In genomic region chr6:37024665-37025337, GRCh38 we compare ENCODE assay signal across 8 cellular contexts. TPM values are rescaled to one million over a fixed set of nuclear protein-coding genes. Genes with fewer than 3 reads are reported as not detected.
DNase-seq lines count a peak whose midpoint lies in the region; ATAC-seq and TF ChIP-seq lines count a peak whose summit lies in the region.

No MANE protein-coding gene starts in this region.

- H3K27ac ChIP-seq in GM23338 (ENCODE audit: low read depth) (no peak overlapping the region), WERI-Rb-1 (no peak overlapping the region)

- H3K36me3 ChIP-seq in GM23338 (ENCODE audit: insufficient read depth): no peaks in the 10 kb centered on the region
- H3K36me3 ChIP-seq in WERI-Rb-1: no peaks in the 10 kb centered on the region

- H3K4me1 Mint-ChIP-seq in GM23338 (peaks cover 24% of the 10 kb centered on the region), T-cell (peaks cover 47 to 59% (median 51%) of the 10 kb centered on the region in 3 donors)
- H3K4me1 Mint-ChIP-seq in central memory CD8-positive, alpha-beta T cell: peaks cover 43% of the 10 kb centered on the region

- no peaks in the 10 kb centered on the region for H3K9me3 ChIP-seq in WERI-Rb-1 (ENCODE audit: severe bottlenecking)

- H3K36me3 Mint-ChIP-seq in GM23338 (ENCODE audit: low read depth) (peaks cover 5% of the 10 kb centered on the region; the same call in 2 of the 3 replicates), T-cell (no peaks in the 10 kb centered on the region)
- peaks cover 7% of the 10 kb centered on the region for H3K36me3 Mint-ChIP-seq in central memory CD8-positive, alpha-beta T cell (ENCODE audit: insufficient read depth)

- H3K4me3 ChIP-seq in GM23338 (no peak overlapping the region), WERI-Rb-1 (ENCODE audit: low read depth, low read length) (no peak overlapping the region)

- H3K27me3 ChIP-seq in GM23338 (ENCODE audit: insufficient read depth) (no peaks in the 10 kb centered on the region), WERI-Rb-1 (ENCODE audit: insufficient read depth, low read depth, severe bottlenecking) (no peaks in the 10 kb centered on the region)

- POLR2A ChIA-PET in T-cell (lab: Charles Lee): interaction anchor here in 1 of 2 donors (0.6 kb wide), 1 partner anchor 164 kb away, joined by 4 read pairs; no protein-coding TSS in a partner anchor

- H3K9me3 Mint-ChIP-seq in GM23338: peaks cover 5% of the 10 kb centered on the region; the same call in 2 of the 3 replicates
- no peaks in the 10 kb centered on the region for H3K9me3 Mint-ChIP-seq in T-cell
- no peaks in the 10 kb centered on the region for H3K9me3 Mint-ChIP-seq in central memory CD8-positive, alpha-beta T cell

- H2AFZ ChIP-seq in GM23338: peak overlapping the region; percentile 84

- peaks cover 16% of the 10 kb centered on the region for H3K27me3 Mint-ChIP-seq in GM23338 (ENCODE audit: insufficient read depth, low read depth, poor library complexity)
- H3K27me3 Mint-ChIP-seq in T-cell: no peaks in the 10 kb centered on the region
- H3K27me3 Mint-ChIP-seq in central memory CD8-positive, alpha-beta T cell: no peaks in the 10 kb centered on the region

- H3K9me2 ChIP-seq in GM23338 (ENCODE audit: insufficient read depth): no peaks in the 10 kb centered on the region

- peak overlapping the region; percentile 6; the same call in 1 of the 2 replicates for H3K27ac Mint-ChIP-seq in GM23338
- peak overlapping the region; percentile 41 to 44 for H3K27ac Mint-ChIP-seq in T-cell
- peak overlapping the region; percentile 55 for H3K27ac Mint-ChIP-seq in central memory CD8-positive, alpha-beta T cell (ENCODE audit: low read depth)

- ATAC-seq in GM23338 (no peak), T-cell (replicated peaks in 1 of 4) (no peak), HG03135 (IDR thresholded peaks at IDR 0.05; ENCODE audit: unreplicated experiment) (no peak), GM21367 (IDR thresholded peaks at IDR 0.05; ENCODE audit: unreplicated experiment) (no peak), GM18498 (IDR thresholded peaks at IDR 0.05; ENCODE audit: unreplicated experiment) (no peak)
- ATAC-seq in central memory CD8-positive, alpha-beta T cell (replicated peaks; ENCODE audit: extremely low read depth, poor library complexity, severe bottlenecking): no peak

- H4K20me1 ChIP-seq in GM23338 (replicated peaks; ENCODE audit: insufficient read depth): no peaks in the 10 kb centered on the region

- TF ChIP-seq CTCF in GM23338 (conservative IDR thresholded peaks at IDR 0.05; ENCODE audit: low read depth in 2 of 2) (no peak), WERI-Rb-1 (IDR thresholded peaks at IDR 0.05; ENCODE audit: low read depth, low read length) (no peak)

- H3K4me3 Mint-ChIP-seq in GM23338: no peak overlapping the region
- no peak overlapping the region for H3K4me3 Mint-ChIP-seq in T-cell
- no peak overlapping the region for H3K4me3 Mint-ChIP-seq in central memory CD8-positive, alpha-beta T cell

- CTCF ChIA-PET in T-cell (lab: Charles Lee): interaction anchor here (0.5 to 8.1 kb wide), 5 partner anchors 23 to 231 kb away, joined by 3 to 142 read pairs (median 5); partner anchors contain the start of gene PIM1 (in 1 of the 2)

- no peak overlapping the region for H3K4me2 ChIP-seq in GM23338

- H3K4me1 ChIP-seq in GM23338 (ENCODE audit: insufficient read depth): no peaks in the 10 kb centered on the region; the same call in 1 of the 2 replicates

- no peaks in the 10 kb centered on the region for H3K79me2 ChIP-seq in GM23338 (replicated peaks; ENCODE audit: insufficient read depth)

- DNase-seq in GM23338 (ENCODE audit: low spot score): no peak
- no peak for DNase-seq in T-cell
- no peak for DNase-seq in central memory CD8-positive, alpha-beta T cell (ENCODE audit: low spot score in 2 of 2)
- peak; percentile 66 for DNase-seq in stimulated activated CD4-positive, alpha-beta T cell treated with anti-CD3 and anti-CD28 coated beads, Interleukin-2, amount 100 ng/mL, for 24 hours
- DNase-seq in WERI-Rb-1: no peak

- H3F3A ChIP-seq in GM23338 (replicated peaks; ENCODE audit: low read depth): 0 out of 2 replicates have a peak, but pooled peaks cover 4% of the 10 kb centered on the region

TF ChIP-seq in GM23338, 12 proteins besides CTCF, POLR2A, EP300 and RAD21 (continues in another document):
- no peak for TF ChIP-seq EZH2 (IDR thresholded peaks at IDR 0.05; ENCODE audit: low read depth, unreplicated experiment)
- no peak for TF ChIP-seq NANOG (IDR thresholded peaks at IDR 0.05; ENCODE audit: borderline replicate concordance)
- no peak for TF ChIP-seq ZNF114 (CRISPR knock-in tag; IDR thresholded peaks at IDR 0.05)
- TF ChIP-seq CREB1 (CRISPR knock-in tag; IDR thresholded peaks at IDR 0.05; ENCODE audit: low read depth): no peak
- no peak for TF ChIP-seq REST (IDR thresholded peaks at IDR 0.05; ENCODE audit: unreplicated experiment)

RNA-seq across cellular contexts. Expression of gene FGD2, which starts 19.3 kb away (rescaled TPM):
- total RNA-seq in GM23338 (2014; rRNA removed; shearing (Covaris generic)): 0.14 and 0.35 TPM in 2 replicates
- 0.13 and 0.16 TPM in 2 replicates for polyA plus RNA-seq in GM23338 (2016; fragmentation: Nextera tagmentation; extraction: Ambion mirVana)
- 10 to 100 TPM in 1 of 5 donors, 1 to 10 TPM in 4; 2.8 to 11.1 (median 3.3) TPM for total RNA-seq in T-cell

RNA-seq across cellular contexts. Expression of gene MTCH1, which starts 38.8 kb away (rescaled TPM):
- total RNA-seq in GM23338 (2014; rRNA removed; shearing (Covaris generic)): 261 and 271 TPM in 2 replicates
- polyA plus RNA-seq in GM23338 (2016; fragmentation: Nextera tagmentation; extraction: Ambion mirVana): 108 and 109 TPM in 2 replicates
- total RNA-seq in T-cell: 100 to 1,000 TPM; 146 to 185 (median 160) TPM

Comparison
In these comparisons a context has a peak if more than half of its experiments do, and no peak if none do; other contexts are left out.
1. DNase-seq: peak in stimulated activated CD4-positive, alpha-beta T cell treated with anti-CD3 and anti-CD28 coated beads, Interleukin-2, amount 100 ng/mL, for 24 hours (2 of 2); none in GM23338 (single experiment), T-cell (0 of 34), central memory CD8-positive, alpha-beta T cell (0 of 2) and WERI-Rb-1 (single experiment).
2. Peak in every context shown above with its lines, with median percentiles within 50 percentile points of each other: H3K27ac Mint-ChIP-seq.